23 cellular contexts compared by ENCODE assay signal in the genomic region with DNA sequence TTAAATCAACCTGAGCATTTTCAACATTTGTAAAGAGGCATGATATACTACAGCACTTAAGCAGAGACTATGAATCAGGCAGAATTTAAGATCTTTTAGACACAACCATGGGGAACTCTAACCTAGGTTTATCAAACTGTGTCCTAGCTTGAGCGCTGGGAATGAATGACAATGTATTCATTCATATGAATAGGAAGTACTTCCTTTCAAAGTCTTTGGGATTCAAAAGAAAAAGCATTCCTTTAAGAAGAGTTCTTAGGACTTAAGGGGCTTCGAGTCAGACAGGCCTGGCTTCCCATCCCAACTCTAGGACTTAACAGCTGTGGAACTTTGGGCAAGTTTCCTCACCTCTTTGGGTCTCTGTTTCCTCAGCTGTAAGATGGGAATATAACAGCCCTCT.
DNase-seq lines count a peak whose midpoint lies in the region; ATAC-seq and TF ChIP-seq lines count a peak whose summit lies in the region.
"Had no signal": no experiment of that assay in that cellular context is flagged by ENCODE, and none has a peak within 500 bp of the region (broad histone marks: within the 10 kb centered on the region; RNA-seq: fewer than 3 reads in every experiment).

No MANE protein-coding gene starts in this region.

- H2AFZ ChIP-seq in GM23338, result no peak overlapping the region

- H4K20me1 ChIP-seq in GM23338 (replicated peaks; ENCODE audit: insufficient read depth), result no peaks in the 10 kb centered on the region

- peaks cover 15% of the 10 kb centered on the region; the same call in 2 of the 3 replicates for H3K9me3 Mint-ChIP-seq in GM23338
- H3K9me3 Mint-ChIP-seq in stimulated activated naive CD8-positive, alpha-beta T cell treated with anti-CD3 and anti-CD28 coated beads, Interleukin-15, amount 100 ng/mL, for 72 hours, result peaks cover 7% of the 10 kb centered on the region in 2 donors

- no peaks in the 10 kb centered on the region for H3K79me2 ChIP-seq in GM23338 (replicated peaks; ENCODE audit: insufficient read depth)

- no peak overlapping the region for H3K27ac ChIP-seq in GM23338 (ENCODE audit: low read depth)
- H3K27ac ChIP-seq in WERI-Rb-1, result no peak overlapping the region
- H3K27ac ChIP-seq: SJSA1 had no signal

- peaks cover 4% of the 10 kb centered on the region for H3K36me3 Mint-ChIP-seq in GM23338 (ENCODE audit: low read depth)
- H3K36me3 Mint-ChIP-seq: CD14-positive monocyte; CD8-positive, alpha-beta memory T cell had no signal

- H3K4me1 Mint-ChIP-seq in GM23338, result peaks cover 45% of the 10 kb centered on the region
- no peaks in the 10 kb centered on the region for H3K4me1 Mint-ChIP-seq in stimulated activated naive CD8-positive, alpha-beta T cell treated with anti-CD3 and anti-CD28 coated beads, Interleukin-15, amount 100 ng/mL, for 72 hours
- H3K4me1 Mint-ChIP-seq: CD14-positive monocyte had no signal

- H3F3A ChIP-seq in GM23338 (replicated peaks; ENCODE audit: low read depth), result no peaks in the 10 kb centered on the region

- H3K27ac Mint-ChIP-seq in GM23338, result no peak overlapping the region
- no peak overlapping the region for H3K27ac Mint-ChIP-seq in stimulated activated naive CD8-positive, alpha-beta T cell treated with anti-CD3 and anti-CD28 coated beads, Interleukin-15, amount 100 ng/mL, for 72 hours
- H3K27ac Mint-ChIP-seq: CD14-positive monocyte; CD8-positive, alpha-beta memory T cell had no signal

- H3K4me1 ChIP-seq in GM23338 (ENCODE audit: insufficient read depth) (peaks cover 51% of the 10 kb centered on the region), NT2/D1 (ENCODE audit: insufficient read depth, insufficient read length) (no peaks in the 10 kb centered on the region)
- H3K4me1 ChIP-seq: BE2C, SJSA1 had no signal

- H3K9me3 ChIP-seq in NT2/D1 (ENCODE audit: insufficient read depth, low read length) (peaks cover 15% of the 10 kb centered on the region), WERI-Rb-1 (ENCODE audit: severe bottlenecking) (peaks cover 3% of the 10 kb centered on the region)
- H3K9me3 ChIP-seq: BE2C, SJSA1 had no signal

- no peak overlapping the region; the same call in 1 of the 2 replicates for H3K4me3 ChIP-seq in GM23338
- H3K4me3 ChIP-seq in NT2/D1 (ENCODE audit: insufficient read length, low read depth), result no peak overlapping the region
- H3K4me3 ChIP-seq in WERI-Rb-1 (ENCODE audit: low read depth, low read length), result no peak overlapping the region
- H3K4me3 ChIP-seq: K562, SJSA1 had no signal

- peak overlapping the region; percentile 22 for H3K4me2 ChIP-seq in GM23338

- H3K36me3 ChIP-seq in GM23338 (ENCODE audit: insufficient read depth), result no peaks in the 10 kb centered on the region
- no peaks in the 10 kb centered on the region for H3K36me3 ChIP-seq in NT2/D1 (ENCODE audit: insufficient read depth, insufficient read length, low read length)
- H3K36me3 ChIP-seq in WERI-Rb-1, result no peaks in the 10 kb centered on the region
- H3K36me3 ChIP-seq: BE2C, SJSA1 had no signal

- no peaks in the 10 kb centered on the region for H3K9me2 ChIP-seq in GM23338 (ENCODE audit: insufficient read depth)

- H3K9ac ChIP-seq in NT2/D1 (ENCODE audit: insufficient read length, low read depth), result no peak overlapping the region

- DNase-seq in GM23338 (ENCODE audit: low spot score) (peak; percentile 90), NT2/D1 (ENCODE audit: low read depth, low spot score) (peak; percentile 85), iPS DF 19.7 (ENCODE audit: low read depth, low spot score) (peak; percentile 59), iPS-NIHi7 (ENCODE audit: extremely low spot score) (peak; percentile 43), WERI-Rb-1 (no peak), cortex of kidney (lab: John Stamatoyannopoulos, UW) (no peak)
- DNase-seq in stimulated activated naive CD8-positive, alpha-beta T cell treated with anti-CD3 and anti-CD28 coated beads, Interleukin-15, amount 100 ng/mL, for 72 hours, result no peak
- DNase-seq: 8988T; ACHN; BE2C; CD8-positive, alpha-beta memory T cell; DMS79 treated with DMSO at 0.1 percent for 48 hours; HCEC 1CT; Kasumi-1; NCI-H1417; NCI-H1694; NCI-H2029 treated with DMSO at 0.1 percent for 48 hours; NCI-H526 treated with DMSO at 0.1 percent for 48 hours; Right ventricle myocardium superior; RPMI8226 had no signal

- peaks cover 12% of the 10 kb centered on the region for H3K27me3 Mint-ChIP-seq in GM23338 (ENCODE audit: insufficient read depth, low read depth, poor library complexity)
- no peaks in the 10 kb centered on the region for H3K27me3 Mint-ChIP-seq in stimulated activated naive CD8-positive, alpha-beta T cell treated with anti-CD3 and anti-CD28 coated beads, Interleukin-15, amount 100 ng/mL, for 72 hours

- H3K4me3 Mint-ChIP-seq in GM23338, result peak overlapping the region; percentile 1; the same call in 1 of the 3 replicates
- H3K4me3 Mint-ChIP-seq in stimulated activated naive CD8-positive, alpha-beta T cell treated with anti-CD3 and anti-CD28 coated beads, Interleukin-15, amount 100 ng/mL, for 72 hours, result no peak overlapping the region
- H3K4me3 Mint-ChIP-seq: CD14-positive monocyte; CD8-positive, alpha-beta memory T cell had no signal

- H3K27me3 ChIP-seq in GM23338 (ENCODE audit: insufficient read depth) (peaks cover 16% of the 10 kb centered on the region), NT2/D1 (ENCODE audit: insufficient read depth, insufficient read length) (no peaks in the 10 kb centered on the region), WERI-Rb-1 (ENCODE audit: insufficient read depth, low read depth, severe bottlenecking) (no peaks in the 10 kb centered on the region)
- H3K27me3 ChIP-seq: BE2C, SJSA1 had no signal

- no peak for TF ChIP-seq CTCF in GM23338 (conservative IDR thresholded peaks at IDR 0.05; ENCODE audit: low read depth in 2 of 2)
- TF ChIP-seq CTCF in WERI-Rb-1 (IDR thresholded peaks at IDR 0.05; ENCODE audit: low read depth, low read length), result no peak

- ATAC-seq in GM23338, result peak; percentile 95
- ATAC-seq in stimulated activated naive CD8-positive, alpha-beta T cell treated with anti-CD3 and anti-CD28 coated beads, Interleukin-15, amount 100 ng/mL, for 72 hours, result no peak
- ATAC-seq: K562 had no signal

TF ChIP-seq in GM23338, 12 proteins besides CTCF, POLR2A, EP300 and RAD21 (continues in another document):
- TF ChIP-seq ZNF462 (CRISPR knock-in tag; IDR thresholded peaks at IDR 0.05) (peak; percentile 74; the same call in 1 of the 2 replicates), NANOG (IDR thresholded peaks at IDR 0.05; ENCODE audit: borderline replicate concordance) (peak; percentile 80), CREB1 (CRISPR knock-in tag; IDR thresholded peaks at IDR 0.05; ENCODE audit: low read depth) (0 out of 2 replicates have a peak, but pooled peaks have one; percentile 32), ZNF331 (CRISPR knock-in tag; IDR thresholded peaks at IDR 0.05; ENCODE audit: low read depth) (no peak)

Comparison
In these comparisons a context has a peak if more than half of its experiments do, and no peak if none do; other contexts are left out.
1. DNase-seq: peak in GM23338 (single experiment), NT2/D1 (single experiment), iPS DF 19.7 (single experiment) and iPS-NIHi7 (single experiment); none in WERI-Rb-1 (single experiment), cortex of kidney (single experiment) and stimulated activated naive CD8-positive, alpha-beta T cell treated with anti-CD3 and anti-CD28 coated beads, Interleukin-15, amount 100 ng/mL, for 72 hours (0 of 2).